ENCODE assay signal across 18 cellular contexts in genomic region chr10:24571870-24572450, GRCh38.
DNase-seq lines count a peak whose midpoint lies in the region; ATAC-seq, FAIRE-seq and TF ChIP-seq lines count a peak whose summit lies in the region.
"Had no signal": no experiment of that assay in that cellular context is flagged by ENCODE, and none has a peak within 500 bp of the region (broad histone marks: within the 10 kb centered on the region; RNA-seq: fewer than 3 reads in every experiment).

No MANE protein-coding gene starts in this region.

- no peak overlapping the region for H2BK15ac ChIP-seq in H1 (ENCODE audit: low read length)

- peak overlapping the region; percentile 48 for H3K4me2 ChIP-seq in OCI-LY3 (ENCODE audit: low read length)
- no peak overlapping the region for H3K4me2 ChIP-seq in H1 (ENCODE audit: insufficient read depth in 1 of 2, low read depth in 2 of 2, low read length in 2 of 2)
- H3K4me2 ChIP-seq: KMS-11 had no signal

- H3K4me1 ChIP-seq in left ventricle myocardium inferior (peaks cover 8% of the 10 kb centered on the region), OCI-LY3 (ENCODE audit: low read length) (no peaks in the 10 kb centered on the region), H1 (replicated peaks in 1 of 4; ENCODE audit: control insufficient read depth in 3 of 4, insufficient read depth in 4 of 4, low read length in 3 of 4) (peaks cover 0 to 2% (median 0%) of the 10 kb centered on the region in 4 experiments; a peak in 1 of 7 replicates), gastrocnemius medialis (no peaks in the 10 kb centered on the region)

- H3K4ac ChIP-seq in H1 (replicated peaks; ENCODE audit: insufficient read length, low read depth, low read length) = no peak overlapping the region

- H3K27me3 ChIP-seq in left ventricle myocardium inferior (ENCODE audit: low read depth) (no peaks in the 10 kb centered on the region), OCI-LY3 (ENCODE audit: low read depth, low read length) (no peaks in the 10 kb centered on the region), H1 (replicated peaks in 1 of 4; ENCODE audit: control insufficient read depth in 3 of 4, extremely low read depth in 1 of 4, insufficient read depth in 3 of 4, low read length in 3 of 4) (no peaks in the 10 kb centered on the region), gastrocnemius medialis (no peaks in the 10 kb centered on the region)

- H3K23me2 ChIP-seq in H1 (ENCODE audit: low read depth, low read length) = no peaks in the 10 kb centered on the region

- TF ChIP-seq CTCF in left ventricle myocardium inferior (IDR thresholded peaks at IDR 0.05; ENCODE audit: borderline replicate concordance) (no peak), OCI-LY3 (IDR thresholded peaks at IDR 0.05; ENCODE audit: low read depth, low read length) (no peak), H1 (IDR thresholded peaks at IDR 0.05; ENCODE audit: control extremely low read depth in 1 of 3, insufficient read depth in 1 of 3, low read depth in 1 of 3, low read length in 3 of 3) (no peak), gastrocnemius medialis (IDR thresholded peaks at IDR 0.05 in 4 of 5, conservative IDR thresholded peaks at IDR 0.05 in 1 of 5) (no peak)

- TF ChIP-seq POLR2A in H1 (IDR thresholded peaks at IDR 0.05; ENCODE audit: control extremely low read depth in 1 of 2, low read depth in 2 of 2, low read length in 2 of 2) (no peak), gastrocnemius medialis (IDR thresholded peaks at IDR 0.05) (no peak)

- intact Hi-C loops in Right ventricle myocardium superior (cut with DNase I) (no loop called here), left ventricle myocardium inferior (cut with micrococcal nuclease) (no loop called here), gastrocnemius medialis (cut with DNase I; ENCODE audit: low total_unique reads) (no loop called here)

- WGBS in H1 (ENCODE audit: extremely low coverage in 1 of 2, insufficient coverage in 1 of 2, insufficient read length in 1 of 2, insufficient replicate concordance in 2 of 2, low coverage in 1 of 2, low lambda C conversion rate in 2 of 2, missing lambda C conversion rate in 1 of 2), 2 experiments = 86% methylated on average over 5 of the region's 7 CpGs; no CpG with 5 or more reads in 1 of the 2 experiments

- H2AK5ac ChIP-seq in H1 (ENCODE audit: low read depth, low read length) = no peak overlapping the region

- H3K23ac ChIP-seq in H1 (ENCODE audit: insufficient read length) = no peak overlapping the region

- H4K91ac ChIP-seq in H1 (replicated peaks; ENCODE audit: insufficient read length, low read length) = no peak overlapping the region

- H4K20me1 ChIP-seq in OCI-LY3 (ENCODE audit: insufficient read depth, low read length) (no peaks in the 10 kb centered on the region), H1 (replicated peaks in 1 of 2; ENCODE audit: control insufficient read depth in 1 of 2, insufficient read depth in 2 of 2, low read length in 2 of 2) (no peaks in the 10 kb centered on the region)

- no peaks in the 10 kb centered on the region for H3K79me2 ChIP-seq in OCI-LY3 (ENCODE audit: low read length)
- H3K79me2 ChIP-seq in H1 (ENCODE audit: control insufficient read depth in 1 of 2, insufficient read depth in 2 of 2, low read length in 2 of 2) = no peaks in the 10 kb centered on the region

- TF ChIP-seq EP300 in H1 (IDR thresholded peaks at IDR 0.05; ENCODE audit: borderline replicate concordance in 1 of 2, low read depth in 2 of 2, low read length in 2 of 2) = no peak

- no peak overlapping the region; the same call in 1 of the 2 replicates for H2BK12ac ChIP-seq in H1 (ENCODE audit: low read depth, low read length)

- no peak overlapping the region for H3K27ac ChIP-seq in left ventricle myocardium inferior (replicated peaks)
- H3K27ac ChIP-seq in OCI-LY3 (ENCODE audit: low read length) = no peak overlapping the region
- no peak overlapping the region for H3K27ac ChIP-seq in H1 (ENCODE audit: low read depth, low read length)
- no peak overlapping the region for H3K27ac ChIP-seq in gastrocnemius medialis
- H3K27ac ChIP-seq: KMS-11 had no signal

- H2AFZ ChIP-seq in OCI-LY3 (ENCODE audit: low read depth, low read length) (peak overlapping the region; percentile 74; the same call in 1 of the 2 replicates), H1 (ENCODE audit: low read length) (peak overlapping the region; percentile 89)

- H2BK120ac ChIP-seq in H1 (replicated peaks; ENCODE audit: low read depth, low read length) = no peak overlapping the region

- no peak overlapping the region for H3K18ac ChIP-seq in H1 (ENCODE audit: extremely low read depth, low read length)

- H3K4me3 ChIP-seq in left ventricle myocardium inferior (no peak overlapping the region), OCI-LY3 (ENCODE audit: low read length) (peak overlapping the region; percentile 46; the same call in 1 of the 2 replicates), H1 (ENCODE audit: extremely low read depth in 1 of 4, insufficient read depth in 2 of 4, low read depth in 3 of 4, low read length in 4 of 4) (no peak overlapping the region), gastrocnemius medialis (no peak overlapping the region)

- DNase-seq in Right ventricle myocardium superior (no peak), left ventricle myocardium inferior (no peak), H1 (ENCODE audit: low read depth in 1 of 2, low spot score in 2 of 2) (no peak), gastrocnemius medialis (no peak), A172 (ENCODE audit: low spot score) (no peak)
- DNase-seq: Calu3; CD4-positive, alpha-beta T cell; DMS 273 treated with DMSO at 0.1 percent for 48 hours; DMS79; IMR-90 had no signal

- CTCF ChIA-PET in H1 (lab: Charles Lee; ENCODE audit: partially characterized antibody) = interaction anchor here (0.5 to 2.3 kb wide), 8 partner anchors 15 to 509 kb away, joined by 3 to 12 read pairs (median 4); no protein-coding TSS in a partner anchor

- FAIRE-seq in H1 (lab: Jason Lieb, UNC) = no peak
- FAIRE-seq: A204.1, G401.6, GM12891, GM19239, H54 had no signal

- H3K9me3 ChIP-seq in left ventricle myocardium inferior (replicated peaks) (no peaks in the 10 kb centered on the region), OCI-LY3 (ENCODE audit: insufficient read depth, low read length) (no peaks in the 10 kb centered on the region), H1 (ENCODE audit: insufficient read depth in 2 of 2, low read depth in 1 of 2, low read length in 1 of 2) (no peaks in the 10 kb centered on the region), gastrocnemius medialis (no peaks in the 10 kb centered on the region)

- H3K9ac ChIP-seq in OCI-LY3 (ENCODE audit: low read length) = no peak overlapping the region
- no peak overlapping the region for H3K9ac ChIP-seq in H1 (replicated peaks in 1 of 4; ENCODE audit: extremely low read depth in 1 of 4, low read depth in 3 of 4, low read length in 3 of 4)
- H3K9ac ChIP-seq: KMS-11 had no signal

- in situ Hi-C loops in gastrocnemius medialis (cut with MboI; ENCODE audit: low sequenced_read_pairs in 4 of 4) = loop anchor here in 3 of 4 donors (25.0 kb wide), 4 partner anchors 585 to 1410 kb away; no protein-coding TSS in a partner anchor

- peak; percentile 65 for ATAC-seq in Right ventricle myocardium superior (ENCODE audit: poor library complexity)
- no peak for ATAC-seq in gastrocnemius medialis
- ATAC-seq in HG03521 (IDR thresholded peaks at IDR 0.05; ENCODE audit: unreplicated experiment) = no peak

- no peak overlapping the region for H4K8ac ChIP-seq in H1 (ENCODE audit: extremely low read depth, insufficient read depth, low read length)

- H4K5ac ChIP-seq in H1 (ENCODE audit: insufficient read length, low read depth, low read length) = no peak overlapping the region

- H3K56ac ChIP-seq in H1 (replicated peaks; ENCODE audit: insufficient read length, low read depth, low read length) = no peak overlapping the region

- TF ChIP-seq RAD21 in H1 (IDR thresholded peaks at IDR 0.05 in 1 of 2, conservative IDR thresholded peaks at IDR 0.05 in 1 of 2; ENCODE audit: low read depth in 2 of 2, low read length in 2 of 2) = no peak

- POLR2A ChIA-PET in H1 (lab: Charles Lee; ENCODE audit: partially characterized antibody) = interaction anchor here (0.6 kb wide), 1 partner anchor 179 kb away, joined by 4 read pairs; no protein-coding TSS in a partner anchor

- H2BK20ac ChIP-seq in H1 (ENCODE audit: low read length) = no peak overlapping the region

- H3K36me3 ChIP-seq in left ventricle myocardium inferior (no peaks in the 10 kb centered on the region), OCI-LY3 (replicated peaks; ENCODE audit: low read depth, low read length) (no peaks in the 10 kb centered on the region), H1 (ENCODE audit: control insufficient read depth in 2 of 4, insufficient read depth in 4 of 4, low read length in 3 of 4) (no peaks in the 10 kb centered on the region), gastrocnemius medialis (no peaks in the 10 kb centered on the region)

- no peaks in the 10 kb centered on the region for H3K79me1 ChIP-seq in H1 (ENCODE audit: low read depth, low read length)

- H2BK5ac ChIP-seq in H1 (ENCODE audit: low read depth, low read length) = no peak overlapping the region

- H3K14ac ChIP-seq in H1 (ENCODE audit: insufficient read length) = no peak overlapping the region

TF ChIP-seq in H1, 55 proteins besides CTCF, POLR2A, EP300 and RAD21 (continues in another document):
- TF ChIP-seq GABPA (IDR thresholded peaks at IDR 0.05; ENCODE audit: borderline replicate concordance, insufficient read depth, low read length) (no peak), POU5F1 (IDR thresholded peaks at IDR 0.05; ENCODE audit: low read depth, low read length) (no peak), CBX8 (IDR thresholded peaks at IDR 0.05; ENCODE audit: borderline replicate concordance, low read depth, low read length) (no peak)
